Comparison of ENCODE assay signal across 18 cellular contexts in the genomic region with DNA sequence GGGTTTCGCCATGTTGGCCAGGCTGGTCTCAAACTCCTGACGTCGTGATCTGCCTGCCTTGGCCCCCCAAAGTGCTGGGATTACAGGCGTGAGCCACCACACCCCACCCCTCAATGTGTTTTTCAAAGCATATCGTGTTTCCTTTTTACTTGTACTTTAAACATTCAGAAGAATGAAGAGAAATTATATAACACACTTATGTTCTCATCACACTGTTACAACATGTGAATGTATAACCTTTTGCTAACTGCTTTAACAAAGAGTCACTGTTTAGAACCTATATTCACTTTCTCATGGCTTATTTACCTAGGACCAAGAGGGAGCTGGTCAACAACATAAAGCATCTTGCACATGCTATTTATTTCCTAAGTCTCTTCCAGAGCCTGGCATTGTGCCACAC. TPM values are rescaled to one million over a fixed set of nuclear protein-coding genes. Genes with fewer than 3 reads are reported as not detected.
DNase-seq lines count a peak whose midpoint lies in the region; ATAC-seq and TF ChIP-seq lines count a peak whose summit lies in the region.
"Had no signal": no experiment of that assay in that cellular context is flagged by ENCODE, and none has a peak within 500 bp of the region (broad histone marks: within the 10 kb centered on the region; RNA-seq: fewer than 3 reads in every experiment).

No MANE protein-coding gene starts in this region.

- no peak for TF ChIP-seq POLR2A in erythroblast (IDR thresholded peaks at IDR 0.05; ENCODE audit: low read length)

- no peak for ATAC-seq in GM21423 (IDR thresholded peaks at IDR 0.05; ENCODE audit: unreplicated experiment)
- ATAC-seq in HG03196 (IDR thresholded peaks at IDR 0.05; ENCODE audit: unreplicated experiment), result no peak
- ATAC-seq: CD8-positive, alpha-beta T cell; Panc1; Right ventricle myocardium inferior had no signal

- H3K9me3 ChIP-seq in ascending aorta, result no peaks in the 10 kb centered on the region
- H3K9me3 ChIP-seq: MG63, SK-N-SH had no signal

- TF ChIP-seq CTCF in ascending aorta (IDR thresholded peaks at IDR 0.05), result no peak

- H3K36me3 ChIP-seq in ascending aorta, result no peaks in the 10 kb centered on the region
- H3K36me3 ChIP-seq: MG63 had no signal

- peak overlapping the region; percentile 63 to 79 for H3K27ac ChIP-seq in ascending aorta

- peaks cover 0 to 13% of the 10 kb centered on the region in 2 donors for H3K4me1 ChIP-seq in ascending aorta

- no peaks in the 10 kb centered on the region for H3K27me3 ChIP-seq in ascending aorta
- H3K27me3 ChIP-seq: MG63 had no signal

- H3K4me3 ChIP-seq in ascending aorta, result no peak overlapping the region
- H3K4me3 ChIP-seq: MG63 had no signal

- peak; percentile 36 for DNase-seq in activated effector memory CD4-positive, alpha-beta T cell treated with anti-CD3 and anti-CD28 coated beads, Interleukin-2, amount 50 U/mL, for 16 hours
- no peak for DNase-seq in activated effector memory CD4-positive, alpha-beta T cell treated with Interleukin-2 at 50 U/mL for 16 hours
- DNase-seq in ascending aorta (ENCODE audit: low spot score in 2 of 2) (no peak), myocyte (ENCODE audit: low read depth) (peak; percentile 8), erythroblast (lab: John Stamatoyannopoulos, UW) (no peak)
- DNase-seq: CD8-positive, alpha-beta T cell; EL; HFFc6; KBM-7; NCI-H1092 treated with DMSO at 0.1 percent for 48 hours; NCI-H187; NCI-H526 treated with DMSO at 0.1 percent for 48 hours; SK-N-SH had no signal

- intact Hi-C loops in ascending aorta (cut with DNase I), result no loop called here

RNA-seq across cellular contexts. Expression of a gene that starts 16.1 kb away (rescaled TPM):
- 7.9 TPM for total RNA-seq in ascending aorta
- total RNA-seq in myocyte, result 23.4 and 29.4 TPM in 2 replicates
- 16.0 TPM for polyA plus RNA-seq in myocyte (2012)

RNA-seq across cellular contexts. Expression of a gene that starts 41.9 kb away (rescaled TPM):
- total RNA-seq in ascending aorta (18.8 TPM), myocyte (38.5 and 43.2 TPM in 2 replicates)
- 7.3 TPM for polyA plus RNA-seq in myocyte (2012)

Comparison
In these comparisons a context has a peak if more than half of its experiments do, and no peak if none do; other contexts are left out.
1. DNase-seq: peak in activated effector memory CD4-positive, alpha-beta T cell treated with anti-CD3 and anti-CD28 coated beads, Interleukin-2, amount 50 U/mL, for 16 hours (single experiment) and myocyte (single experiment); none in activated effector memory CD4-positive, alpha-beta T cell treated with Interleukin-2 at 50 U/mL for 16 hours (single experiment), ascending aorta (0 of 2) and erythroblast (0 of 2).